1 cellular context compared by ENCODE assay signal in genomic region chr6:113352029-113352801, GRCh38.
TF ChIP-seq lines count a peak whose summit lies in the region.

No MANE protein-coding gene starts in this region.

TF ChIP-seq in HepG2, 621 proteins besides CTCF, POLR2A, EP300 and RAD21 (continued from another document and continues in another):
- TF ChIP-seq ZBTB33 (CRISPR knock-in tag; IDR thresholded peaks at IDR 0.05) = peak; percentile 55
- no peak for TF ChIP-seq ATF7 (IDR thresholded peaks at IDR 0.05)
- TF ChIP-seq ATF7 (CRISPR knock-in tag; IDR thresholded peaks at IDR 0.05) = peak; percentile 61; the same call in 1 of the 2 replicates
- TF ChIP-seq MIER2 (CRISPR knock-in tag; IDR thresholded peaks at IDR 0.05) = peak; percentile 81; the same call in 1 of the 2 replicates
- TF ChIP-seq SNRNP70 (IDR thresholded peaks at IDR 0.05; ENCODE audit: low read depth, low read length) = no peak
- no peak for TF ChIP-seq ZNF83 (CRISPR knock-in tag; IDR thresholded peaks at IDR 0.05; ENCODE audit: borderline replicate concordance)
- TF ChIP-seq SKI (IDR thresholded peaks at IDR 0.05; ENCODE audit: partially characterized antibody) = peak; percentile 72
- TF ChIP-seq ZNF350 (CRISPR knock-in tag; IDR thresholded peaks at IDR 0.05; ENCODE audit: borderline replicate concordance, low read depth) = no peak; the same call in 1 of the 2 replicates
- no peak for TF ChIP-seq HNRNPK (IDR thresholded peaks at IDR 0.05; ENCODE audit: low read depth, low read length, poor library complexity, severe bottlenecking)
- TF ChIP-seq TBP (CRISPR knock-in tag; IDR thresholded peaks at IDR 0.05) = no peak
- TF ChIP-seq NFRKB (IDR thresholded peaks at IDR 0.05) = no peak
- peak; percentile 53; the same call in 1 of the 2 replicates for TF ChIP-seq ARID2 (CRISPR knock-in tag; IDR thresholded peaks at IDR 0.05; ENCODE audit: borderline replicate concordance)
- TF ChIP-seq ZNF749 (CRISPR knock-in tag; IDR thresholded peaks at IDR 0.05; ENCODE audit: borderline replicate concordance) = peak; percentile 42; the same call in 1 of the 2 replicates
- TF ChIP-seq TP53 (CRISPR knock-in tag; conservative IDR thresholded peaks at IDR 0.05) = no peak
- peak; percentile 83 for TF ChIP-seq SNAPC2 (CRISPR knock-in tag; IDR thresholded peaks at IDR 0.05)
- TF ChIP-seq ZNF274 (CRISPR knock-in tag; IDR thresholded peaks at IDR 0.05) = no peak
- no peak for TF ChIP-seq ZNF263 (CRISPR knock-in tag; IDR thresholded peaks at IDR 0.05)
- TF ChIP-seq, protein P1, sequence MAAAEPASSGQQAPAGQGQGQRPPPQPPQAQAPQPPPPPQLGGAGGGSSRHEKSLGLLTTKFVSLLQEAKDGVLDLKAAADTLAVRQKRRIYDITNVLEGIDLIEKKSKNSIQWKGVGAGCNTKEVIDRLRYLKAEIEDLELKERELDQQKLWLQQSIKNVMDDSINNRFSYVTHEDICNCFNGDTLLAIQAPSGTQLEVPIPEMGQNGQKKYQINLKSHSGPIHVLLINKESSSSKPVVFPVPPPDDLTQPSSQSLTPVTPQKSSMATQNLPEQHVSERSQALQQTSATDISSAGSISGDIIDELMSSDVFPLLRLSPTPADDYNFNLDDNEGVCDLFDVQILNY (CRISPR knock-in tag; conservative IDR thresholded peaks at IDR 0.05) = no peak
- TF ChIP-seq, protein P2, sequence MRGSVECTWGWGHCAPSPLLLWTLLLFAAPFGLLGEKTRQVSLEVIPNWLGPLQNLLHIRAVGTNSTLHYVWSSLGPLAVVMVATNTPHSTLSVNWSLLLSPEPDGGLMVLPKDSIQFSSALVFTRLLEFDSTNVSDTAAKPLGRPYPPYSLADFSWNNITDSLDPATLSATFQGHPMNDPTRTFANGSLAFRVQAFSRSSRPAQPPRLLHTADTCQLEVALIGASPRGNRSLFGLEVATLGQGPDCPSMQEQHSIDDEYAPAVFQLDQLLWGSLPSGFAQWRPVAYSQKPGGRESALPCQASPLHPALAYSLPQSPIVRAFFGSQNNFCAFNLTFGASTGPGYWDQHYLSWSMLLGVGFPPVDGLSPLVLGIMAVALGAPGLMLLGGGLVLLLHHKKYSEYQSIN (CRISPR knock-in tag; IDR thresholded peaks at IDR 0.05; ENCODE audit: borderline replicate concordance) = no peak
- TF ChIP-seq ZNF34 (CRISPR knock-in tag; IDR thresholded peaks at IDR 0.05; ENCODE audit: borderline replicate concordance) = no peak
- no peak for TF ChIP-seq MTF2 (CRISPR knock-in tag; IDR thresholded peaks at IDR 0.05; ENCODE audit: borderline replicate concordance)
- no peak for TF ChIP-seq NONO (IDR thresholded peaks at IDR 0.05)
- peak; percentile 78 for TF ChIP-seq NONO (CRISPR knock-in tag; conservative IDR thresholded peaks at IDR 0.05)
- 0 out of 2 replicates have a peak, but pooled peaks have one; percentile 68 for TF ChIP-seq ZMAT3 (CRISPR knock-in tag; conservative IDR thresholded peaks at IDR 0.05)
- TF ChIP-seq RORA (CRISPR knock-in tag; IDR thresholded peaks at IDR 0.05) = no peak
- peak; percentile 44; the same call in 1 of the 2 replicates for TF ChIP-seq LCORL (IDR thresholded peaks at IDR 0.05)
- peak; percentile 72; the same call in 1 of the 2 replicates for TF ChIP-seq LCORL (CRISPR knock-in tag; IDR thresholded peaks at IDR 0.05)
- TF ChIP-seq GTF2F1 (IDR thresholded peaks at IDR 0.05; ENCODE audit: low read length) = no peak
- 0 out of 2 replicates have a peak, but pooled peaks have one; percentile 53 for TF ChIP-seq TOPORS (CRISPR knock-in tag; IDR thresholded peaks at IDR 0.05)
- no peak for TF ChIP-seq NCOA5 (CRISPR knock-in tag; IDR thresholded peaks at IDR 0.05)
- TF ChIP-seq ZBTB21 (CRISPR knock-in tag; IDR thresholded peaks at IDR 0.05) = peak; percentile 41; the same call in 1 of the 2 replicates
- TF ChIP-seq, protein P3, sequence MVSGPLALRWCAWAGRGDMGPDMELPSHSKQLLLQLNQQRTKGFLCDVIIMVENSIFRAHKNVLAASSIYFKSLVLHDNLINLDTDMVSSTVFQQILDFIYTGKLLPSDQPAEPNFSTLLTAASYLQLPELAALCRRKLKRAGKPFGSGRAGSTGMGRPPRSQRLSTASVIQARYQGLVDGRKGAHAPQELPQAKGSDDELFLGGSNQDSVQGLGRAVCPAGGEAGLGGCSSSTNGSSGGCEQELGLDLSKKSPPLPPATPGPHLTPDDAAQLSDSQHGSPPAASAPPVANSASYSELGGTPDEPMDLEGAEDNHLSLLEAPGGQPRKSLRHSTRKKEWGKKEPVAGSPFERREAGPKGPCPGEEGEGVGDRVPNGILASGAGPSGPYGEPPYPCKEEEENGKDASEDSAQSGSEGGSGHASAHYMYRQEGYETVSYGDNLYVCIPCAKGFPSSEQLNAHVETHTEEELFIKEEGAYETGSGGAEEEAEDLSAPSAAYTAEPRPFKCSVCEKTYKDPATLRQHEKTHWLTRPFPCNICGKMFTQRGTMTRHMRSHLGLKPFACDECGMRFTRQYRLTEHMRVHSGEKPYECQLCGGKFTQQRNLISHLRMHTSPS (CRISPR knock-in tag; IDR thresholded peaks at IDR 0.05; ENCODE audit: low read depth) = peak; percentile 76; the same call in 1 of the 2 replicates
- no peak for TF ChIP-seq ZNF446 (CRISPR knock-in tag; IDR thresholded peaks at IDR 0.05)
- no peak for TF ChIP-seq RFX5 (IDR thresholded peaks at IDR 0.05; ENCODE audit: low read depth, low read length)
- no peak; the same call in 1 of the 2 replicates for TF ChIP-seq ZSCAN31 (CRISPR knock-in tag; IDR thresholded peaks at IDR 0.05; ENCODE audit: low read depth)
- no peak for TF ChIP-seq FLYWCH1 (CRISPR knock-in tag; IDR thresholded peaks at IDR 0.05)
- no peak for TF ChIP-seq GTF3A (CRISPR knock-in tag; conservative IDR thresholded peaks at IDR 0.05)
- peak; percentile 46; the same call in 1 of the 2 replicates for TF ChIP-seq SMARCC2 (IDR thresholded peaks at IDR 0.05)
- no peak; the same call in 1 of the 2 replicates for TF ChIP-seq TAF1 (CRISPR knock-in tag; IDR thresholded peaks at IDR 0.05)
- no peak for TF ChIP-seq ZNF451 (CRISPR knock-in tag; IDR thresholded peaks at IDR 0.05)
- peak; percentile 60; the same call in 1 of the 2 replicates for TF ChIP-seq KDM4B (CRISPR knock-in tag; IDR thresholded peaks at IDR 0.05)
- no peak for TF ChIP-seq SRY (CRISPR knock-in tag; IDR thresholded peaks at IDR 0.05)
- no peak for TF ChIP-seq BRD4 (CRISPR knock-in tag; IDR thresholded peaks at IDR 0.05)
- no peak for TF ChIP-seq REL (CRISPR knock-in tag; conservative IDR thresholded peaks at IDR 0.05)
- no peak for TF ChIP-seq RFX1 (IDR thresholded peaks at IDR 0.05)
- peak; percentile 49; the same call in 1 of the 2 replicates for TF ChIP-seq ZNF3 (CRISPR knock-in tag; IDR thresholded peaks at IDR 0.05)
- TF ChIP-seq ZFP91 (CRISPR knock-in tag; IDR thresholded peaks at IDR 0.05; ENCODE audit: borderline replicate concordance) = no peak; the same call in 1 of the 2 replicates
- no peak for TF ChIP-seq FOXC1 (CRISPR knock-in tag; IDR thresholded peaks at IDR 0.05; ENCODE audit: borderline replicate concordance)
- TF ChIP-seq SMAD9 (CRISPR knock-in tag; IDR thresholded peaks at IDR 0.05) = no peak
- TF ChIP-seq ZNF232 (CRISPR knock-in tag; IDR thresholded peaks at IDR 0.05; ENCODE audit: borderline replicate concordance) = no peak
- TF ChIP-seq, protein P4, sequence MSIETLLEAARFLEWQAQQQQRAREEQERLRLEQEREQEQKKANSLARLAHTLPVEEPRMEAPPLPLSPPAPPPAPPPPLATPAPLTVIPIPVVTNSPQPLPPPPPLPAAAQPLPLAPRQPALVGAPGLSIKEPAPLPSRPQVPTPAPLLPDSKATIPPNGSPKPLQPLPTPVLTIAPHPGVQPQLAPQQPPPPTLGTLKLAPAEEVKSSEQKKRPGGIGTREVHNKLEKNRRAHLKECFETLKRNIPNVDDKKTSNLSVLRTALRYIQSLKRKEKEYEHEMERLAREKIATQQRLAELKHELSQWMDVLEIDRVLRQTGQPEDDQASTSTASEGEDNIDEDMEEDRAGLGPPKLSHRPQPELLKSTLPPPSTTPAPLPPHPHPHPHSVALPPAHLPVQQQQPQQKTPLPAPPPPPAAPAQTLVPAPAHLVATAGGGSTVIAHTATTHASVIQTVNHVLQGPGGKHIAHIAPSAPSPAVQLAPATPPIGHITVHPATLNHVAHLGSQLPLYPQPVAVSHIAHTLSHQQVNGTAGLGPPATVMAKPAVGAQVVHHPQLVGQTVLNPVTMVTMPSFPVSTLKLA (IDR thresholded peaks at IDR 0.05) = no peak
- TF ChIP-seq KMT2B (CRISPR knock-in tag; IDR thresholded peaks at IDR 0.05) = no peak
- TF ChIP-seq, protein P5, sequence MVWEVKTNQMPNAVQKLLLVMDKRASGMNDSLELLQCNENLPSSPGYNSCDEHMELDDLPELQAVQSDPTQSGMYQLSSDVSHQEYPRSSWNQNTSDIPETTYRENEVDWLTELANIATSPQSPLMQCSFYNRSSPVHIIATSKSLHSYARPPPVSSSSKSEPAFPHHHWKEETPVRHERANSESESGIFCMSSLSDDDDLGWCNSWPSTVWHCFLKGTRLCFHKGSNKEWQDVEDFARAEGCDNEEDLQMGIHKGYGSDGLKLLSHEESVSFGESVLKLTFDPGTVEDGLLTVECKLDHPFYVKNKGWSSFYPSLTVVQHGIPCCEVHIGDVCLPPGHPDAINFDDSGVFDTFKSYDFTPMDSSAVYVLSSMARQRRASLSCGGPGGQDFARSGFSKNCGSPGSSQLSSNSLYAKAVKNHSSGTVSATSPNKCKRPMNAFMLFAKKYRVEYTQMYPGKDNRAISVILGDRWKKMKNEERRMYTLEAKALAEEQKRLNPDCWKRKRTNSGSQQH (CRISPR knock-in tag; IDR thresholded peaks at IDR 0.05; ENCODE audit: low read depth) = no peak
- no peak for TF ChIP-seq SRSF4 (IDR thresholded peaks at IDR 0.05; ENCODE audit: low read depth, low read length, poor library complexity, severe bottlenecking)
- TF ChIP-seq ZNF782 (CRISPR knock-in tag; IDR thresholded peaks at IDR 0.05; ENCODE audit: borderline replicate concordance) = no peak
- TF ChIP-seq SP1 (IDR thresholded peaks at IDR 0.05) = no peak
- no peak for TF ChIP-seq SP1 (CRISPR knock-in tag; IDR thresholded peaks at IDR 0.05)
- TF ChIP-seq ZBTB20 (CRISPR knock-in tag; IDR thresholded peaks at IDR 0.05; ENCODE audit: borderline replicate concordance, low read depth) = peak; percentile 90; the same call in 1 of the 2 replicates
- no peak for TF ChIP-seq RARG (CRISPR knock-in tag; IDR thresholded peaks at IDR 0.05; ENCODE audit: low read depth)
- TF ChIP-seq ISL2 (CRISPR knock-in tag; IDR thresholded peaks at IDR 0.05) = peak; percentile 99
- TF ChIP-seq CENPBD1 (CRISPR knock-in tag; IDR thresholded peaks at IDR 0.05; ENCODE audit: borderline replicate concordance, low read depth) = no peak
- TF ChIP-seq SRSF9 (IDR thresholded peaks at IDR 0.05; ENCODE audit: borderline replicate concordance, insufficient read depth, low read depth, low read length, poor library complexity, severe bottlenecking) = no peak
- TF ChIP-seq POLR2AphosphoS5 (IDR thresholded peaks at IDR 0.05; ENCODE audit: low read depth, low read length) = no peak
- TF ChIP-seq BHLHE40 (IDR thresholded peaks at IDR 0.05; ENCODE audit: low read length) = no peak
- peak; percentile 98 for TF ChIP-seq ZMYM4 (CRISPR knock-in tag; IDR thresholded peaks at IDR 0.05)
- no peak for TF ChIP-seq ZKSCAN1 (IDR thresholded peaks at IDR 0.05; ENCODE audit: low read length)
- 0 out of 2 replicates have a peak, but pooled peaks have one; percentile 62 for TF ChIP-seq HOXD1 (CRISPR knock-in tag; IDR thresholded peaks at IDR 0.05)
